Comparison of ENCODE assay signal across 21 cellular contexts in the genomic region with DNA sequence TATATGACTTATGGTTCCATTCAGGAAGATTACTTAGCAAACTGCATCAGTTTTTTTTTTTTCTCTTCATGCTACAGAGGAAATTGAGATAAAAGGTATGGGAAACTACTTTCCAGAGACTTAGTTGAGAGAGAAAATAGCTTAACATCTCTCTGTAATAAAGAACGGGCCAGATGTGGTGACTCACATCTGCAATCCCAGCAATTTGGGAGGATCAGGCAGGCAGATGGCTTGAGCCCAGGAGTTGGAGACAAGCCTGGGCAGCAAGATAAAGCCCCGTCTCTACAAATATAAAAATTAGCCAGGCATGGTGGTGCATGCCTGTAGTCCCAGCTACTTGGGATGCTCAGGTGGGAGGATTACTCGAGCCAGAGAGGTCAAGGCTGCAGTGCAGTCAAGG.
A peak's percentile ranks its signal among the peaks of the same experiment; 100 is the strongest.
DNase-seq lines count a peak whose midpoint lies in the region; ATAC-seq, FAIRE-seq and TF ChIP-seq lines count a peak whose summit lies in the region.
"Had no signal": no experiment of that assay in that cellular context is flagged by ENCODE, and none has a peak within 500 bp of the region (broad histone marks: within the 10 kb centered on the region; RNA-seq: fewer than 3 reads in every experiment).

No MANE protein-coding gene starts in this region.

- no peaks in the 10 kb centered on the region for H3K36me3 Mint-ChIP-seq in activated naive CD4-positive, alpha-beta T cell treated with anti-CD3 and anti-CD28 coated beads, Interleukin-2, amount 10 ng/mL, durations not matched to agents 7 days and 5 days
- H3K36me3 Mint-ChIP-seq: immature natural killer cell had no signal

- H3K9me1 ChIP-seq in keratinocyte (ENCODE audit: control insufficient read depth, extremely low read depth, insufficient read depth, low read length), result no peaks in the 10 kb centered on the region

- no peaks in the 10 kb centered on the region for H3K27me3 ChIP-seq in AG04450 (ENCODE audit: control insufficient read depth, insufficient read depth, low read length)
- H3K27me3 ChIP-seq in keratinocyte (ENCODE audit: control insufficient read depth, extremely low read depth, insufficient read depth, low read length), result no peaks in the 10 kb centered on the region
- H3K27me3 ChIP-seq: vagina had no signal

- H3K4me3 ChIP-seq in AG04450 (ENCODE audit: low read depth, low read length) (no peak overlapping the region), keratinocyte (ENCODE audit: control insufficient read depth in 2 of 3, extremely low read depth in 1 of 3, insufficient read depth in 2 of 3, low read depth in 1 of 3, low read length in 3 of 3) (peak overlapping the region in 1 of 3 experiments; percentile 9)
- H3K4me3 ChIP-seq: vagina had no signal

- H3K9me3 ChIP-seq in AG04450 (ENCODE audit: control insufficient read depth, insufficient read depth, low read length) (peaks cover 4% of the 10 kb centered on the region), keratinocyte (ENCODE audit: control insufficient read depth, low read depth, low read length) (no peaks in the 10 kb centered on the region)
- H3K9me3 ChIP-seq: vagina had no signal

- H3K4me1 ChIP-seq in keratinocyte (ENCODE audit: control insufficient read depth, extremely low read depth, insufficient read depth, low read length), result peaks cover 20% of the 10 kb centered on the region
- H3K4me1 ChIP-seq: vagina had no signal

- H3K4me2 ChIP-seq in keratinocyte (ENCODE audit: control insufficient read depth, extremely low read depth, insufficient read depth, low read depth, low read length), result peak overlapping the region; percentile 54

- H3K36me3 ChIP-seq in keratinocyte (ENCODE audit: control insufficient read depth in 2 of 2, extremely low read depth in 1 of 2, insufficient read depth in 2 of 2, low read length in 2 of 2), result no peaks in the 10 kb centered on the region
- H3K36me3 ChIP-seq: vagina, WERI-Rb-1 had no signal

- no peaks in the 10 kb centered on the region for H3K4me1 Mint-ChIP-seq in activated naive CD4-positive, alpha-beta T cell treated with anti-CD3 and anti-CD28 coated beads, Interleukin-2, amount 10 ng/mL, durations not matched to agents 7 days and 5 days

- peaks cover 19% of the 10 kb centered on the region for H3K9me3 Mint-ChIP-seq in activated naive CD4-positive, alpha-beta T cell treated with anti-CD3 and anti-CD28 coated beads, Interleukin-2, amount 10 ng/mL, durations not matched to agents 7 days and 5 days

- H3K9ac ChIP-seq in keratinocyte (ENCODE audit: control insufficient read depth, extremely low read depth, insufficient read depth, low read length), result no peak overlapping the region

- POLR2A ChIA-PET in AG04450 (lab: Yijun Ruan, JAX), result no interaction called here

- H3K79me2 ChIP-seq in keratinocyte (ENCODE audit: control insufficient read depth, insufficient read depth, low read length), result no peaks in the 10 kb centered on the region

- FAIRE-seq in keratinocyte (lab: Jason Lieb, UNC), result peak; percentile 77

- H4K20me1 ChIP-seq in keratinocyte (ENCODE audit: control insufficient read depth, extremely low read depth, insufficient read depth, low read length), result no peaks in the 10 kb centered on the region

- H3K27ac Mint-ChIP-seq in activated naive CD4-positive, alpha-beta T cell treated with anti-CD3 and anti-CD28 coated beads, Interleukin-2, amount 10 ng/mL, durations not matched to agents 7 days and 5 days, result no peak overlapping the region
- H3K27ac Mint-ChIP-seq: activated T-helper 1 cell treated with anti-CD3 and anti-CD28 coated beads, Interleukin-12 subunit alpha, Interleukin-12 subunit beta, Interleukin-2, Interleukin-4 antibody, amounts not matched to agents 30 ng/mL and 10 ng/mL and 1 ng/mL, durations not matched to agents 14 hours and 24 hours and 36 hours; IgD-negative memory B cell had no signal

- H3K27ac ChIP-seq in AG04450 (ENCODE audit: low read depth, low read length), result no peak overlapping the region
- H3K27ac ChIP-seq in keratinocyte (ENCODE audit: control insufficient read depth, insufficient read depth, low read length), result peak overlapping the region; percentile 30
- H3K27ac ChIP-seq: vagina, WERI-Rb-1 had no signal

- H3K4me3 Mint-ChIP-seq in activated naive CD4-positive, alpha-beta T cell treated with anti-CD3 and anti-CD28 coated beads, Interleukin-2, amount 10 ng/mL, durations not matched to agents 7 days and 5 days, result no peak overlapping the region

- H3K27me3 Mint-ChIP-seq in activated naive CD4-positive, alpha-beta T cell treated with anti-CD3 and anti-CD28 coated beads, Interleukin-2, amount 10 ng/mL, durations not matched to agents 7 days and 5 days, result no peaks in the 10 kb centered on the region
- H3K27me3 Mint-ChIP-seq: IgD-negative memory B cell had no signal

- no peak overlapping the region for H2AFZ ChIP-seq in keratinocyte (ENCODE audit: control insufficient read depth, low read length)

- TF ChIP-seq CTCF in AG04450 (IDR thresholded peaks at IDR 0.05; ENCODE audit: low read depth, low read length), result no peak
- TF ChIP-seq CTCF in keratinocyte (optimal IDR thresholded peaks at IDR 0.05 in 1 of 3, IDR thresholded peaks at IDR 0.05 in 1 of 3, conservative IDR thresholded peaks at IDR 0.05 in 1 of 3; ENCODE audit: extremely low read depth in 1 of 3, insufficient read depth in 2 of 3, low read length in 3 of 3), result no peak

- dilution Hi-C loops in keratinocyte (cut with MboI; ENCODE audit: extremely low pct_ligation_motif_present, low sequenced_read_pairs), result no loop called here

- CTCF ChIA-PET in AG04450 (lab: Charles Lee), result interaction anchor here (0.5 kb wide), 1 partner anchor 447 kb away, joined by 4 read pairs; no protein-coding TSS in a partner anchor
- CTCF ChIA-PET in activated naive CD4-positive, alpha-beta T cell treated with anti-CD3 and anti-CD28 coated beads, Interleukin-2, amount 10 ng/mL, durations not matched to agents 7 days and 5 days (lab: Charles Lee), result no interaction called here

- DNase-seq in AG04450 (ENCODE audit: low read depth, low spot score), result peak; percentile 29
- DNase-seq in EL, result peak; percentile 36
- peak; percentile 58 for DNase-seq in amniotic epithelial cell (ENCODE audit: low read depth)
- peak; percentile 50 for DNase-seq in keratinocyte (ENCODE audit: low read depth, low spot score)
- no peak for DNase-seq in DMS 273 treated with DMSO at 0.1 percent for 48 hours (lab: John Stamatoyannopoulos, UW)
- no peak for DNase-seq in activated naive CD4-positive, alpha-beta T cell treated with anti-CD3 and anti-CD28 coated beads, Interleukin-2, amount 10 ng/mL, durations not matched to agents 7 days and 5 days
- no peak for DNase-seq in activated CD4-positive, alpha-beta T cell treated with anti-CD3 and anti-CD28 coated beads for 48 hours
- DNase-seq: C1 segment of cervical spinal cord; DMS53; NCI-H1105 treated with DMSO at 0.1 percent for 48 hours; NCI-H2171 treated with DMSO at 0.1 percent for 48 hours; NCI-H774; stimulated activated CD4-positive, alpha-beta T cell treated with anti-CD3 and anti-CD28 coated beads, Interleukin-1b, Interleukin-23, amount 100 ng/mL, for 48 hours; SW 1271; WERI-Rb-1 had no signal

- ATAC-seq in HG03095 (IDR thresholded peaks at IDR 0.05; ENCODE audit: unreplicated experiment), result no peak
- ATAC-seq: Panc1 had no signal

Comparison
In these comparisons a context has a peak if more than half of its experiments do, and no peak if none do; other contexts are left out.
1. DNase-seq: peak in AG04450 (single experiment), EL (single experiment), amniotic epithelial cell (single experiment) and keratinocyte (single experiment); none in DMS 273 treated with DMSO at 0.1 percent for 48 hours (single experiment), activated naive CD4-positive, alpha-beta T cell treated with anti-CD3 and anti-CD28 coated beads, Interleukin-2, amount 10 ng/mL, durations not matched to agents 7 days and 5 days (single experiment) and activated CD4-positive, alpha-beta T cell treated with anti-CD3 and anti-CD28 coated beads for 48 hours (single experiment).